ENCODE assay signal across 10 cellular contexts in genomic region chr1:53145942-53146708, GRCh38. TPM values are rescaled to one million over a fixed set of nuclear protein-coding genes. Genes with fewer than 3 reads are reported as not detected.
DNase-seq lines count a peak whose midpoint lies in the region; ATAC-seq and TF ChIP-seq lines count a peak whose summit lies in the region.
"Had no signal": no experiment of that assay in that cellular context is flagged by ENCODE, and none has a peak within 500 bp of the region (broad histone marks: within the 10 kb centered on the region; RNA-seq: fewer than 3 reads in every experiment).

No MANE protein-coding gene starts in this region.

- no peaks in the 10 kb centered on the region for H3K23me2 ChIP-seq in H9 (ENCODE audit: insufficient read length, low read depth, low read length, poor library complexity, severe bottlenecking)

- no peak overlapping the region for H3K14ac ChIP-seq in H9 (ENCODE audit: insufficient read depth, low read length)

- no peak overlapping the region for H3K4me2 ChIP-seq in H9 (ENCODE audit: insufficient read depth, insufficient read length, low read length)

- no peak overlapping the region for H3K9ac ChIP-seq in H9 (ENCODE audit: extremely low read depth, insufficient read length, low read length)

- H3K79me2 ChIP-seq in H9 (ENCODE audit: insufficient read depth, low read length): no peaks in the 10 kb centered on the region

- no peaks in the 10 kb centered on the region for H3K9me3 ChIP-seq in H9 (ENCODE audit: control insufficient read depth, low read depth, low read length)
- H3K9me3 ChIP-seq: neutrophil had no signal

- no peak overlapping the region for H2BK120ac ChIP-seq in H9 (ENCODE audit: low read depth, low read length, poor library complexity, severe bottlenecking)

- no peak for ATAC-seq in HG03565 (IDR thresholded peaks at IDR 0.05; ENCODE audit: unreplicated experiment)

- H3K4me1 Mint-ChIP-seq in mesothelial cell of epicardium (peaks cover 24% of the 10 kb centered on the region), H9 (peaks cover 2 to 15% of the 10 kb centered on the region in 2 experiments; a peak in 2 of 4 replicates)

- H4K91ac ChIP-seq in H9 (ENCODE audit: insufficient read length, low read depth, low read length): no peak overlapping the region

- H3K4ac ChIP-seq in H9 (ENCODE audit: low read depth, low read length): no peak overlapping the region

- H3K27me3 Mint-ChIP-seq in mesothelial cell of epicardium (ENCODE audit: low read depth) (no peaks in the 10 kb centered on the region), H9 (ENCODE audit: low read depth) (peaks cover 11% of the 10 kb centered on the region)

- no peaks in the 10 kb centered on the region for H3K79me1 ChIP-seq in H9 (ENCODE audit: insufficient read depth, low read depth, low read length, poor library complexity, severe bottlenecking)

- H2BK5ac ChIP-seq in H9 (ENCODE audit: insufficient read length, low read length): no peak overlapping the region

- H3K56ac ChIP-seq in H9 (ENCODE audit: insufficient read length, low read depth, low read length): no peak overlapping the region

- H3K27ac Mint-ChIP-seq in mesothelial cell of epicardium (peak overlapping the region; percentile 94), H9 (no peak overlapping the region; a peak in 1 of 7 replicates)

- H2BK12ac ChIP-seq in H9 (ENCODE audit: insufficient read length, low read depth, low read length): no peak overlapping the region

- DNase-seq in NCI-H1694 (lab: John Stamatoyannopoulos, UW): peak; percentile 32
- peak; percentile 94 for DNase-seq in dedifferentiated amniotic fluid mesenchymal stem cell (ENCODE audit: extremely low spot score)
- peak; percentile 81 to 87 for DNase-seq in mesothelial cell of epicardium (ENCODE audit: low spot score in 2 of 2, unreplicated experiment in 2 of 2)
- no peak for DNase-seq in H9
- no peak for DNase-seq in activated naive CD4-positive, alpha-beta T cell treated with Interleukin-2 at 50 U/mL for 16 hours
- DNase-seq in activated naive CD4-positive, alpha-beta T cell (lab: John Stamatoyannopoulos, UW): no peak

- H3K4me1 ChIP-seq in H9 (ENCODE audit: insufficient read depth, low read length): 0 out of 2 replicates have a peak, but pooled peaks cover 2% of the 10 kb centered on the region

- no peak overlapping the region for H3T11ph ChIP-seq in H9 (ENCODE audit: low read length)

- no peak overlapping the region for H4K8ac ChIP-seq in H9 (replicated peaks; ENCODE audit: insufficient read length, low read depth, low read length)

- no peak overlapping the region for H2AK5ac ChIP-seq in H9 (ENCODE audit: insufficient read length, low read length)

- H2BK20ac ChIP-seq in H9 (ENCODE audit: low read depth, low read length, poor library complexity, severe bottlenecking): no peak overlapping the region

- H3K18ac ChIP-seq in H9 (ENCODE audit: insufficient read length, low read depth, low read length): no peak overlapping the region

- no peaks in the 10 kb centered on the region for H3K27me3 ChIP-seq in H9 (ENCODE audit: insufficient read depth, low read length)
- H3K27me3 ChIP-seq: neutrophil had no signal

- TF ChIP-seq CTCF in 22Rv1 (IDR thresholded peaks at IDR 0.05): no peak
- TF ChIP-seq CTCF in mesothelial cell of epicardium (IDR thresholded peaks at IDR 0.05; ENCODE audit: unreplicated experiment): no peak
- TF ChIP-seq CTCF in H9 (conservative IDR thresholded peaks at IDR 0.05): no peak

- no peak overlapping the region for H2BK15ac ChIP-seq in H9 (ENCODE audit: low read depth, low read length)

- H4K20me1 ChIP-seq in H9 (ENCODE audit: control insufficient read depth, insufficient read depth, insufficient read length): no peaks in the 10 kb centered on the region

- H3K36me3 Mint-ChIP-seq in mesothelial cell of epicardium (no peaks in the 10 kb centered on the region), H9 (ENCODE audit: insufficient read depth in 1 of 3, low read depth in 3 of 3) (no peaks in the 10 kb centered on the region)

- H3K27ac ChIP-seq in 22Rv1: peak overlapping the region; percentile 75
- H3K27ac ChIP-seq in H9 (ENCODE audit: insufficient read length, low read depth, low read length): no peak overlapping the region
- H3K27ac ChIP-seq: C4-2B, neutrophil had no signal

- no peak overlapping the region for H3K23ac ChIP-seq in H9 (ENCODE audit: insufficient read length, low read depth, low read length)

- H3K9me3 Mint-ChIP-seq in mesothelial cell of epicardium (no peaks in the 10 kb centered on the region), H9 (no peaks in the 10 kb centered on the region)

- H2AFZ ChIP-seq in H9 (ENCODE audit: low read length): no peak overlapping the region

- H3K4me3 Mint-ChIP-seq in mesothelial cell of epicardium (peak overlapping the region; percentile 7), H9 (no peak overlapping the region)

- H4K5ac ChIP-seq in H9 (ENCODE audit: insufficient read length, low read depth, low read length): no peak overlapping the region

- WGBS in H9 (ENCODE audit: extremely low coverage, insufficient read length, low lambda C conversion rate): no CpG with 5 or more reads among the region's 24 CpGs

RNA-seq across cellular contexts. Expression of gene SLC1A7, which starts 3.7 kb away (rescaled TPM):
- 0.09 TPM in 1 of 3 replicates, not detected in the others for total RNA-seq in mesothelial cell of epicardium
- total RNA-seq in H9 (2021): not detected in 2 replicates

RNA-seq across cellular contexts. Expression of gene CPT2, which starts 50.5 kb away (rescaled TPM):
- total RNA-seq in mesothelial cell of epicardium (15.1 to 16.6 TPM (median 15.5 TPM) in 3 replicates), H9 (2021) (28.9 and 33.2 TPM in 2 replicates)

Comparison
In these comparisons a context has a peak if more than half of its experiments do, and no peak if none do; other contexts are left out.
1. DNase-seq: peak in NCI-H1694 (single experiment), dedifferentiated amniotic fluid mesenchymal stem cell (single experiment) and mesothelial cell of epicardium (2 of 2); none in H9 (single experiment), activated naive CD4-positive, alpha-beta T cell treated with Interleukin-2 at 50 U/mL for 16 hours (single experiment) and activated naive CD4-positive, alpha-beta T cell (0 of 4).